Comparison of ENCODE assay signal across 8 cellular contexts in the genomic region with DNA sequence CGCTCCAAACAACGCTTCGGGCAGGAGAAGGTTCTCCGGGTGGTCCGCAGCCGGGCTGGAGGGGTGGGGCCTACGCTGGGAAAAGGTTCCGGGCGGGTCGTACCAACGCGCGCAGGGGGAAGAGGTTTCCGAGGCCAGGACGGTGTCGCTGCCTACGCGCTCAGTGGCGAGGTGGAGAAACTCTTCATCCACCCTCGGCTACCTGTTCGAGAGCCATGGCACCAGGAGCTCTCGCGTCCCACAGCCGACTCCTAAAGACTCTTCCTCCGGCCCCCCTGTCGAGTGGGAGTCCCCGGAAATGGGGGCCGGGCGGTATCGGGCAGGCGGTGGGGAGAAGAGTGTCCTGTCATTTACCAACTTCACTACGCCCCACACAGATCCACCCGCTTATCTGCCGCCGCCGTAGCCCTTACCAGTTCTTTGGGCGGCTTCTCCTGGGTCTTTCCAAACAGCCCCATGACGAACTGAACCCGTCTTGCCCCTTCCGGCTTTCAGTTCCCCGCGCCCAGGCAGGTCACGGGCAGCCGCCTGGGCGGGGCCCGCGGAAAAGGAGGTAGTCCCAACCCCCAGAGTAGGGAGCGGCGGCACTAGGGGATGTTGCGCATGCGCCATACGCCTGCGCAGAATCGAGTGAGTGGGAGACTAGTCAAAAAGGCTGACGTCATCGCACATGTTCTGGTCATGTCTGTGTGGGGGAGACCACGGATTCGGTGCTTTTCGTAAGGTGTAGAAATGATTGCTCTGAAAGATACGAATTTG. TPM values are rescaled to one million over a fixed set of nuclear protein-coding genes. Genes with fewer than 3 reads are reported as not detected.
DNase-seq lines count a peak whose midpoint lies in the region; ATAC-seq, FAIRE-seq and TF ChIP-seq lines count a peak whose summit lies in the region.

A gene (minus strand): TSS at position 553 of the 759 bp plus-strand sequence. CDS start 95 bp downstream, at position 458.

- peak; percentile 94 for DNase-seq in AG10803 (ENCODE audit: low read depth)
- DNase-seq in NCI-H460 (ENCODE audit: extremely low read depth, low read depth) = peak; percentile 98
- peak; percentile 96 for DNase-seq in activated CD4-positive, CD25-positive, alpha-beta regulatory T cell treated with anti-CD3 and anti-CD28 coated beads, Interleukin-2, amount 50 U/mL, for 72 hours
- DNase-seq in cerebellar nuclear complex (lab: John Stamatoyannopoulos, UW) = peak; percentile 34 to 79
- DNase-seq in keratinocyte (ENCODE audit: low read depth, low spot score) = peak; percentile 75
- DNase-seq in stimulated activated CD4-positive, alpha-beta T cell treated with anti-CD3 and anti-CD28 coated beads, Interleukin-15, amount 100 ng/mL, for 1 hour (ENCODE audit: low read depth in 1 of 2, low spot score in 1 of 2) = peak; percentile 93 to 94

- peak within 1 kb of the TSS; percentile 99 for H3K9ac ChIP-seq in keratinocyte (ENCODE audit: control insufficient read depth, extremely low read depth, insufficient read depth, low read length)

- peaks cover 43% of the 10 kb centered on the region for H3K79me2 ChIP-seq in keratinocyte (ENCODE audit: control insufficient read depth, insufficient read depth, low read length)

- peaks cover 0 to 2% of the 10 kb centered on the region in 2 experiments for H3K36me3 ChIP-seq in keratinocyte (ENCODE audit: control insufficient read depth in 2 of 2, extremely low read depth in 1 of 2, insufficient read depth in 2 of 2, low read length in 2 of 2)

- no peak for TF ChIP-seq CTCF in AG10803 (conservative IDR thresholded peaks at IDR 0.05; ENCODE audit: low read length)
- TF ChIP-seq CTCF in keratinocyte (optimal IDR thresholded peaks at IDR 0.05 in 1 of 3, IDR thresholded peaks at IDR 0.05 in 1 of 3, conservative IDR thresholded peaks at IDR 0.05 in 1 of 3; ENCODE audit: extremely low read depth in 1 of 3, insufficient read depth in 2 of 3, low read length in 3 of 3) = no peak

- dilution Hi-C loops in keratinocyte (cut with MboI; ENCODE audit: extremely low pct_ligation_motif_present, low sequenced_read_pairs) = no loop called here

- peak within 1 kb of the TSS; percentile 99 for H3K27ac ChIP-seq in keratinocyte (ENCODE audit: control insufficient read depth, insufficient read depth, low read length)

- ATAC-seq in GM19043 (IDR thresholded peaks at IDR 0.05; ENCODE audit: low read depth, unreplicated experiment) (peak; percentile 91), HG03378 (IDR thresholded peaks at IDR 0.05; ENCODE audit: unreplicated experiment) (peak; percentile 80)

- H3K27me3 ChIP-seq in keratinocyte (ENCODE audit: control insufficient read depth, extremely low read depth, insufficient read depth, low read length) = no peaks in the 10 kb centered on the region

- H3K4me3 ChIP-seq in AG10803 (ENCODE audit: low read length) (peak within 1 kb of the TSS; percentile 92), keratinocyte (ENCODE audit: control insufficient read depth in 2 of 3, extremely low read depth in 1 of 3, insufficient read depth in 2 of 3, low read depth in 1 of 3, low read length in 3 of 3) (peak within 1 kb of the TSS; percentile 83 to 97 (median 94))

- peaks cover 2% of the 10 kb centered on the region for H3K9me3 ChIP-seq in keratinocyte (ENCODE audit: control insufficient read depth, low read depth, low read length)

- H3K4me2 ChIP-seq in keratinocyte (ENCODE audit: control insufficient read depth, extremely low read depth, insufficient read depth, low read depth, low read length) = peak within 1 kb of the TSS; percentile 97

- H3K4me1 ChIP-seq in keratinocyte (ENCODE audit: control insufficient read depth, extremely low read depth, insufficient read depth, low read length) = peaks cover 16% of the 10 kb centered on the region

- FAIRE-seq in keratinocyte (lab: Jason Lieb, UNC) = peak; percentile 77

- no peaks in the 10 kb centered on the region for H4K20me1 ChIP-seq in keratinocyte (ENCODE audit: control insufficient read depth, extremely low read depth, insufficient read depth, low read length)

- no peaks in the 10 kb centered on the region for H3K9me1 ChIP-seq in keratinocyte (ENCODE audit: control insufficient read depth, extremely low read depth, insufficient read depth, low read length)

- peak within 1 kb of the TSS; percentile 97 for H2AFZ ChIP-seq in keratinocyte (ENCODE audit: control insufficient read depth, low read length)

RNA-seq across cellular contexts. Expression of the gene that starts here (rescaled TPM):
- 55.4 and 56.4 TPM in 2 replicates for total RNA-seq in NCI-H460 (2014; rRNA removed; shearing (Covaris generic))
- 34.6 and 44.8 TPM in 2 replicates for polyA plus RNA-seq in NCI-H460 (2014; cell fraction: nucleus; rRNA removed)
- polyA plus RNA-seq in keratinocyte = 117 to 162 TPM (median 133 TPM) in 3 replicates
- 181 TPM for polyA plus RNA-seq in keratinocyte (2011; ENCODE audit: low read depth)
- 162 and 223 TPM in 2 replicates for polyA plus RNA-seq in keratinocyte (2011; cell fraction: cytosol; rRNA removed)
- 75.5 and 98.2 TPM in 2 replicates for polyA plus RNA-seq in keratinocyte (2011; cell fraction: nucleus; rRNA removed)
- 63.6 and 106 TPM in 2 replicates for polyA plus RNA-seq in keratinocyte (2012; ENCODE audit: low replicate concordance)
- polyA minus RNA-seq in keratinocyte = 28.6 to 76.1 TPM (median 72.7 TPM) in 3 replicates
- 67.9 TPM for polyA minus RNA-seq in keratinocyte (2011; cell fraction: cytosol; rRNA and poly(A)+ RNA removed)
- polyA minus RNA-seq in keratinocyte (2011; cell fraction: nucleus; rRNA and poly(A)+ RNA removed) = 21.9 and 41.6 TPM in 2 replicates

Comparison
In these comparisons a context has a peak if more than half of its experiments do, and no peak if none do; other contexts are left out.
1. Peak in every context shown above with its lines: DNase-seq, ATAC-seq, H3K4me3 ChIP-seq and H3K27ac ChIP-seq.